ENCODE assay signal across 16 cellular contexts in genomic region chr13:73860501-73860900, GRCh38.
"Had no signal": no experiment of that assay in that cellular context is flagged by ENCODE, and none has a peak within 500 bp of the region (broad histone marks: within the 10 kb centered on the region; RNA-seq: fewer than 3 reads in every experiment).

No MANE protein-coding gene starts in this region.

- H3K36me3 ChIP-seq: esophagus muscularis mucosa, gastrocnemius medialis had no signal

- H3K4me3 ChIP-seq: esophagus muscularis mucosa, gastrocnemius medialis had no signal

- H3K27me3 ChIP-seq: esophagus muscularis mucosa, gastrocnemius medialis had no signal

- H3K27me3 Mint-ChIP-seq: naive thymus-derived CD8-positive, alpha-beta T cell had no signal

- ATAC-seq: activated naive CD4-positive, alpha-beta T cell treated with anti-CD3 and anti-CD28 coated beads, Interleukin-2, amount 50 U/mL, for 72 hours; gastrocnemius medialis; left ventricle myocardium superior had no signal

- H3K4me3 Mint-ChIP-seq: mesothelial cell of epicardium; T-helper 2 cell treated with Interferon-gamma antibody and Interleukin-4, amounts not matched to agents 5 μg/mL and 100 μg/mL, for 36 hours had no signal

- H3K9me3 ChIP-seq: esophagus muscularis mucosa, gastrocnemius medialis, SK-N-SH had no signal

- H3K27ac ChIP-seq: esophagus muscularis mucosa, gastrocnemius medialis, VCaP had no signal

- H3K9ac ChIP-seq: SK-N-SH had no signal

- H3K4me1 ChIP-seq: esophagus muscularis mucosa had no signal

- DNase-seq: activated CD4-positive, alpha-beta T cell treated with anti-CD3 and anti-CD28 coated beads, Interleukin-2, amount 50 U/mL, for 4 hours; activated CD4-positive, CD25-positive, alpha-beta regulatory T cell treated with anti-CD3 and anti-CD28 coated beads, Interleukin-2, amount 50 U/mL, for 72 hours; activated CD8-positive, alpha-beta memory T cell treated with anti-CD3 and anti-CD28 coated beads, Interleukin-2, amount 50 U/mL, for 4 hours; gastrocnemius medialis; hippocampal formation; left ventricle myocardium superior; mammary epithelial cell; naive thymus-derived CD8-positive, alpha-beta T cell; SK-N-SH; stimulated activated CD4-positive, alpha-beta T cell treated with anti-CD3 and anti-CD28 coated beads, Interleukin-4, amount 100 ng/mL, for 24 hours; stimulated activated naive CD8-positive, alpha-beta T cell treated with anti-CD3 and anti-CD28 coated beads, Interleukin-15, Interleukin-2, amounts not matched to agents 100 U/mL and 50 U/mL, for 24 hours had no signal

- H3K27ac Mint-ChIP-seq: activated naive CD4-positive, alpha-beta T cell treated with anti-CD3 and anti-CD28 coated beads, Interleukin-2, amount 50 U/mL, for 72 hours; mesothelial cell of epicardium; T-helper 2 cell treated with Interferon-gamma antibody and Interleukin-4, amounts not matched to agents 5 μg/mL and 100 μg/mL, for 36 hours had no signal

- H3K4me2 ChIP-seq: SK-N-SH had no signal

- H3K9me3 Mint-ChIP-seq: activated naive CD4-positive, alpha-beta T cell treated with anti-CD3 and anti-CD28 coated beads, Interleukin-2, amount 50 U/mL, for 72 hours; mesothelial cell of epicardium; naive thymus-derived CD8-positive, alpha-beta T cell; T-helper 2 cell treated with Interferon-gamma antibody and Interleukin-4, amounts not matched to agents 5 μg/mL and 100 μg/mL, for 36 hours had no signal
